In the genomic region with DNA sequence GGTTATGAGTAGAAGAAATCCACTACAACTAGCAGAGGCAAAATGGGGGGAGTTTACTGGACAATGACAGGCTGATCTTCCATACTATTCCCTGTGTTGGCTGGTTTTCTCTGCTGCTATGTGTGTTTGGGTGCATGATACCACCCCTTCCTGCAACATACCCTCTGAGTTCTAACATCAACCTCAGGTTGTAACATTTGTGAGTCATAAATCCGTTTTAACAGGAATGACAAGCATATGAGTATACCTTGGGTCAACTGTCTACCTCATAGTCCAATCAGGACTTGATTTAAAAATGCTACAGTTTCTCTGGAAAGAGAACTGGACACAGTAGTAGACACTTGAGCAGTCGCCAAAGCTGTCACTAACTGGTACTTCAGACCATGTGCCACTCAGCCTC, we compare ENCODE assay signal across 21 cellular contexts.
"Had no signal": no experiment of that assay in that cellular context is flagged by ENCODE, and none has a peak within 500 bp of the region (broad histone marks: within the 10 kb centered on the region; RNA-seq: fewer than 3 reads in every experiment).

No MANE protein-coding gene starts in this region.

- DNase-seq: IMR-90, Karpas-422, KG1, MM.1S, NCI-H1092 treated with DMSO at 0.1 percent for 48 hours, NCI-H1436, NCI-H187, NCI-H2029, NCI-H2081 treated with DMSO at 0.1 percent for 48 hours, NCI-H2171, NCI-H226, NCI-H446, NCI-H510A, NCI-H524 treated with DMSO at 0.1 percent for 48 hours, NCI-H69, NCI-H774, SHP77, SJCRH30 had no signal

- H3K4me1 ChIP-seq: SJCRH30 had no signal

- H3K4me3 ChIP-seq: SJCRH30 had no signal

- H3K36me3 ChIP-seq: SJCRH30 had no signal

- H3K27ac ChIP-seq: SJCRH30 had no signal

- ATAC-seq: HepG2, Panc1, SK-N-SH treated with all-trans-retinoic acid at 6 μM for 48 hours had no signal

- H3K9me3 ChIP-seq: SJCRH30 had no signal

- H3K27me3 ChIP-seq: SJCRH30 had no signal
